ENCODE assay signal across 8 cellular contexts in genomic region chr14:23763394-23763793, GRCh38.
"Had no signal": no experiment of that assay in that cellular context is flagged by ENCODE, and none has a peak within 500 bp of the region (broad histone marks: within the 10 kb centered on the region; RNA-seq: fewer than 3 reads in every experiment).

No MANE protein-coding gene starts in this region.

- DNase-seq: H9, HCEC 1CT, KBM-7 had no signal

- ATAC-seq: GM23338 had no signal

- H3K4me3 ChIP-seq: GM23338 had no signal

- H3K4me2 ChIP-seq: GM23338, KMS-11 had no signal

- FAIRE-seq: H1, H54, HTR-8/SVneo had no signal

- H2AFZ ChIP-seq: GM23338 had no signal

- H3K9ac ChIP-seq: KMS-11 had no signal

- H3K27ac ChIP-seq: KMS-11 had no signal
